11 cellular contexts compared by ENCODE assay signal in the genomic region with DNA sequence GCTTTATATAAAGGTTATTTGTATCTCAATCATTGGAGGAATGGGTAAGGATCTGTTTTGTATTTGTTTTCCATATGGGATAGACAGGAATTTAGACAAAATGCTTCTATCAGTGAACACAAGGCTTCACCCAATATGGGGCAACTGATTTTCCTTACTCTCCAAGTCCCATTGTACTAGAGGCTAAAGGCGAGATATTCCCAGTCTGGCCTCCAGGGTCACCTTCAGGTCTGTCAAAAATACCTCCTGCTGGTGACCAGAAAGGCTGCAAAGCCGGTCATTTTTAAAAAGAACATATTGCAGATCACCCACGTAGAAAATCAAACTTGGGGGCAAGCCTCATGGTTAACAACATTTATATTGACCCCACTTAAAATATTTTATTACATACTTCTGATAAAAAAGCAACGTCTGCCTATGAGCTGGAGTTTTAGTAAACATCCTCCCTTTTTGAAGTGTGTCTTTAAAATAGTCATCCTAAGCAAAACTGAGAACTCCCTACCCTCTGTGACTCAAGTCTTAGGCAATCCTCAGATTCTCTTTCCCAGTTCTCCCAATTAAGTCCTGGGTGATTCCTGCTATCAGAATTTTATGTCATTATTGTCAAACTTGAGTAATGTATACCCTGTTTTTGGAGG.
A peak's percentile ranks its signal among the peaks of the same experiment; 100 is the strongest.
DNase-seq lines count a peak whose midpoint lies in the region; ATAC-seq, FAIRE-seq and TF ChIP-seq lines count a peak whose summit lies in the region.
"Had no signal": no experiment of that assay in that cellular context is flagged by ENCODE, and none has a peak within 500 bp of the region (broad histone marks: within the 10 kb centered on the region; RNA-seq: fewer than 3 reads in every experiment).

No MANE protein-coding gene starts in this region.

- no peaks in the 10 kb centered on the region for H3K27me3 Mint-ChIP-seq in type B pancreatic cell
- peaks cover 15 to 41% of the 10 kb centered on the region in 2 donors for H3K27me3 Mint-ChIP-seq in stimulated activated naive B cell treated with anti-CD40 and anti-IgM and Interleukin-4, amounts not matched to agents 10 μg/mL and 1 μg/mL and 100 μg/mL, for 72 hours
- H3K27me3 Mint-ChIP-seq: brain had no signal

- DNase-seq in NCI-H82 (lab: John Stamatoyannopoulos, UW) (peak; percentile 30), NCI-H82 treated with DMSO at 0.1 percent for 48 hours (lab: John Stamatoyannopoulos, UW; ENCODE audit: unreplicated experiment) (no peak), SK-MEL-5 (ENCODE audit: low read depth, low spot score) (peak; percentile 58), fibroblast of the conjunctiva (ENCODE audit: low read depth) (peak; percentile 42), type B pancreatic cell (ENCODE audit: extremely low spot score, unreplicated experiment) (no peak), frontal cortex (ENCODE audit: low spot score in 2 of 2) (no peak), substantia nigra (lab: John Stamatoyannopoulos, UW) (no peak)
- DNase-seq in stimulated activated naive B cell treated with anti-CD40 and anti-IgM and Interleukin-4, amounts not matched to agents 10 μg/mL and 1 μg/mL and 100 μg/mL, for 72 hours, result no peak
- DNase-seq: psoas muscle had no signal

- in situ Hi-C loops in SK-MEL-5 (cut with HindIII; ENCODE audit: low pct_unique_long_range_greater_than_20kb, low sequenced_read_pairs), result no loop called here

- TF ChIP-seq CTCF in type B pancreatic cell (conservative IDR thresholded peaks at IDR 0.05), result peak; percentile 61

- no peak overlapping the region for H3K27ac ChIP-seq in substantia nigra (ENCODE audit: low read depth, low read length, poor library complexity, severe bottlenecking)
- H3K27ac ChIP-seq: BLaER1, psoas muscle had no signal

- FAIRE-seq in frontal cortex (lab: Jason Lieb, UNC), result no peak

- ATAC-seq in stimulated activated naive B cell treated with anti-CD40 and anti-IgM and Interleukin-4, amounts not matched to agents 10 μg/mL and 1 μg/mL and 100 μg/mL, for 72 hours (replicated peaks), result no peak
- ATAC-seq: psoas muscle had no signal

- H3K4me3 Mint-ChIP-seq in type B pancreatic cell, result no peak overlapping the region
- no peak overlapping the region for H3K4me3 Mint-ChIP-seq in stimulated activated naive B cell treated with anti-CD40 and anti-IgM and Interleukin-4, amounts not matched to agents 10 μg/mL and 1 μg/mL and 100 μg/mL, for 72 hours
- H3K4me3 Mint-ChIP-seq: brain had no signal

- peaks cover 20% of the 10 kb centered on the region for H3K9me3 Mint-ChIP-seq in type B pancreatic cell
- H3K9me3 Mint-ChIP-seq in stimulated activated naive B cell treated with anti-CD40 and anti-IgM and Interleukin-4, amounts not matched to agents 10 μg/mL and 1 μg/mL and 100 μg/mL, for 72 hours, result peaks cover 0 to 4% of the 10 kb centered on the region in 2 donors

- peaks cover 4% of the 10 kb centered on the region for H3K36me3 Mint-ChIP-seq in type B pancreatic cell
- no peaks in the 10 kb centered on the region for H3K36me3 Mint-ChIP-seq in stimulated activated naive B cell treated with anti-CD40 and anti-IgM and Interleukin-4, amounts not matched to agents 10 μg/mL and 1 μg/mL and 100 μg/mL, for 72 hours
- H3K36me3 Mint-ChIP-seq: brain had no signal

- H3K27ac Mint-ChIP-seq in type B pancreatic cell, result no peak overlapping the region
- no peak overlapping the region for H3K27ac Mint-ChIP-seq in stimulated activated naive B cell treated with anti-CD40 and anti-IgM and Interleukin-4, amounts not matched to agents 10 μg/mL and 1 μg/mL and 100 μg/mL, for 72 hours
- H3K27ac Mint-ChIP-seq: brain had no signal

- peaks cover 30% of the 10 kb centered on the region for H3K4me1 Mint-ChIP-seq in type B pancreatic cell (ENCODE audit: unreplicated experiment)
- H3K4me1 Mint-ChIP-seq in stimulated activated naive B cell treated with anti-CD40 and anti-IgM and Interleukin-4, amounts not matched to agents 10 μg/mL and 1 μg/mL and 100 μg/mL, for 72 hours, result no peaks in the 10 kb centered on the region
- H3K4me1 Mint-ChIP-seq: brain had no signal

Comparison
In these comparisons a context has a peak if more than half of its experiments do, and no peak if none do; other contexts are left out.
1. DNase-seq: peak in NCI-H82 (single experiment), SK-MEL-5 (single experiment) and fibroblast of the conjunctiva (single experiment); none in NCI-H82 treated with DMSO at 0.1 percent for 48 hours (single experiment), type B pancreatic cell (single experiment), frontal cortex (0 of 2), substantia nigra (0 of 49) and stimulated activated naive B cell treated with anti-CD40 and anti-IgM and Interleukin-4, amounts not matched to agents 10 μg/mL and 1 μg/mL and 100 μg/mL, for 72 hours (single experiment).